In the genomic region with DNA sequence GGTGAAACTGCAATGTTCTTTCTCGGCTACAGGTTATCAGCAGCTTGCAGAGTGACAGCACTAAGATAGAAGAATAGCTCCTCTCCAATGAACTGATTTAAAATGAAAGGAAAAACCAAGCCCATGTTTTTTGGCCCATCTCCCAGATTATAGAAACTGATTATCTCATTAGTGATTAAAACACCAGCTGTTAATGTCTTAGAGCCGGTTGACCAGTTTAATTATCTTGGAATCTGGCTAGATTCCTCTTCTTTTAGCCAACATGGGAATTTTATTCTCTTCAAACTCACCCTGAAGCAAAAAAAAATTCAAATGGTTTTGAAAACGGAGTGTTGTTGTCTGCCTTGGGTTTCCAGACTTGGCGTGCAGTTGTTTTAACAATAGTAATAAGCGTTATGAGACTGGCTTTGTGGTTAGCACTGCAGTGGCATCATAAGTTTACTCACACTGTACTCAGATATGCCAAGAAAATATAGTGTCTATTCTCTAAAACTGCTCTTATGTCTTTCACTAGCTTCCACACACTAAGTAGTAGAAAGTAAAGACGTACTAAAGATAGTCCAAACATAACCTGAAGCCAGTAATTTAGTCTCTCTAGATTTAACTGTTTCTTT, we compare ENCODE assay signal across 17 cellular contexts.
DNase-seq lines count a peak whose midpoint lies in the region; ATAC-seq and TF ChIP-seq lines count a peak whose summit lies in the region.
"Had no signal": no experiment of that assay in that cellular context is flagged by ENCODE, and none has a peak within 500 bp of the region (broad histone marks: within the 10 kb centered on the region; RNA-seq: fewer than 3 reads in every experiment).

No MANE protein-coding gene starts in this region.

- no peak overlapping the region for H3K4ac ChIP-seq in mesendoderm (ENCODE audit: low read depth, low read length)

- H3K4me2 ChIP-seq in osteoblast (ENCODE audit: insufficient read depth, low read length) (peak overlapping the region; percentile 39), mesendoderm (ENCODE audit: low read length) (no peak overlapping the region)

- H2AK5ac ChIP-seq in mesendoderm (ENCODE audit: low read length), result no peak overlapping the region

- no peak overlapping the region for H3K9ac ChIP-seq in mesendoderm (ENCODE audit: low read length)

- no peak overlapping the region for H3K18ac ChIP-seq in mesendoderm (ENCODE audit: low read length)

- H4K20me1 ChIP-seq in osteoblast (ENCODE audit: insufficient read depth, low read length), result no peaks in the 10 kb centered on the region

- WGBS in mesendoderm (ENCODE audit: extremely low coverage, insufficient coverage, low lambda C conversion rate), result no CpG with 5 or more reads among the region's 6 CpGs

- H4K5ac ChIP-seq in mesendoderm (ENCODE audit: low read length), result no peak overlapping the region

- H2BK15ac ChIP-seq in mesendoderm (replicated peaks; ENCODE audit: low read depth), result no peak overlapping the region

- no peaks in the 10 kb centered on the region for H3K9me3 ChIP-seq in osteoblast (ENCODE audit: low read depth, low read length)
- H3K9me3 ChIP-seq: BE2C, psoas muscle, thyroid gland had no signal

- no peaks in the 10 kb centered on the region for H3K79me2 ChIP-seq in osteoblast (ENCODE audit: insufficient read depth, low read length)
- no peaks in the 10 kb centered on the region for H3K79me2 ChIP-seq in mesendoderm (ENCODE audit: control insufficient read depth, insufficient read depth, low read length)

- DNase-seq in NCI-H524 treated with DMSO at 0.1 percent for 48 hours (lab: John Stamatoyannopoulos, UW) (peak; percentile 75), cerebellum (ENCODE audit: low spot score) (peak; percentile 2), osteoblast (ENCODE audit: insufficient read length, low spot score, missing footprints) (no peak), SHP77 (lab: John Stamatoyannopoulos, UW) (no peak), mesendoderm (no peak), HT-29 (ENCODE audit: low spot score) (no peak)
- DNase-seq: activated naive CD4-positive, alpha-beta T cell treated with anti-CD3 and anti-CD28 coated beads, Interleukin-2, amount 50 U/mL, for 16 hours; BE2C; hippocampal formation; naive B cell; psoas muscle; SW 1271; thyroid gland had no signal

- H2BK120ac ChIP-seq in mesendoderm (ENCODE audit: low read depth, low read length), result no peak overlapping the region

- H2AFZ ChIP-seq in osteoblast (ENCODE audit: low read length), result no peak overlapping the region

- no peak for TF ChIP-seq CTCF in osteoblast (IDR thresholded peaks at IDR 0.05; ENCODE audit: extremely low read depth, low read depth, low read length)

- no peak overlapping the region for H3K23ac ChIP-seq in mesendoderm (ENCODE audit: low read length)

- H3K27ac ChIP-seq in osteoblast (ENCODE audit: low read depth, low read length) (no peak overlapping the region), mesendoderm (ENCODE audit: low read depth, low read length) (no peak overlapping the region)
- H3K27ac ChIP-seq: HL-60, psoas muscle, thyroid gland had no signal

- H3K27me3 ChIP-seq in osteoblast (ENCODE audit: insufficient read depth, low read length) (no peaks in the 10 kb centered on the region), mesendoderm (ENCODE audit: insufficient read depth, low read length, poor library complexity) (no peaks in the 10 kb centered on the region)
- H3K27me3 ChIP-seq: BE2C, thyroid gland had no signal

- H4K8ac ChIP-seq in mesendoderm (ENCODE audit: low read depth, low read length), result no peak overlapping the region

- H3K36me3 ChIP-seq in osteoblast (ENCODE audit: insufficient read depth, low read length) (no peaks in the 10 kb centered on the region), mesendoderm (ENCODE audit: control insufficient read depth, insufficient read depth, low read length) (no peaks in the 10 kb centered on the region)
- H3K36me3 ChIP-seq: BE2C, thyroid gland had no signal

- H2BK5ac ChIP-seq in mesendoderm (ENCODE audit: low read length), result no peak overlapping the region

- H3K56ac ChIP-seq in mesendoderm (ENCODE audit: low read length), result no peak overlapping the region

- ATAC-seq in GM18867 (IDR thresholded peaks at IDR 0.05; ENCODE audit: unreplicated experiment) (peak; percentile 45), GM21360 (IDR thresholded peaks at IDR 0.05; ENCODE audit: unreplicated experiment) (no peak)
- ATAC-seq: left lobe of liver had no signal

- H3K4me3 ChIP-seq in osteoblast (ENCODE audit: insufficient read depth, low read length), result peak overlapping the region; percentile 28
- no peak overlapping the region for H3K4me3 ChIP-seq in mesendoderm (ENCODE audit: low read length)
- H3K4me3 ChIP-seq: psoas muscle, thyroid gland had no signal

- no peaks in the 10 kb centered on the region for H3K4me1 ChIP-seq in osteoblast (ENCODE audit: insufficient read depth, low read length)
- H3K4me1 ChIP-seq in mesendoderm (ENCODE audit: control insufficient read depth, low read depth, low read length), result no peaks in the 10 kb centered on the region
- H3K4me1 ChIP-seq: BE2C, thyroid gland had no signal

- H3K79me1 ChIP-seq in mesendoderm (ENCODE audit: low read length), result no peaks in the 10 kb centered on the region

Comparison
In these comparisons a context has a peak if more than half of its experiments do, and no peak if none do; other contexts are left out.
1. DNase-seq: peak in NCI-H524 treated with DMSO at 0.1 percent for 48 hours (single experiment) and cerebellum (single experiment); none in osteoblast (single experiment), SHP77 (0 of 2), mesendoderm (single experiment) and HT-29 (single experiment).